ENCODE assay signal across 23 cellular contexts in genomic region chr2:181626671-181627070, GRCh38. TPM values are rescaled to one million over a fixed set of nuclear protein-coding genes. Genes with fewer than 3 reads are reported as not detected.
DNase-seq lines count a peak whose midpoint lies in the region; FAIRE-seq and TF ChIP-seq lines count a peak whose summit lies in the region.
"Had no signal": no experiment of that assay in that cellular context is flagged by ENCODE, and none has a peak within 500 bp of the region (broad histone marks: within the 10 kb centered on the region; RNA-seq: fewer than 3 reads in every experiment).

No MANE protein-coding gene starts in this region.

- H3K27me3 ChIP-seq in ascending aorta = no peaks in the 10 kb centered on the region
- H3K27me3 ChIP-seq: BLaER1 had no signal

- intact Hi-C loops in ascending aorta (cut with DNase I) = no loop called here

- H3K27ac ChIP-seq in ascending aorta = no peak overlapping the region
- H3K27ac ChIP-seq: 22Rv1, BLaER1 had no signal

- no peaks in the 10 kb centered on the region for H3K36me3 ChIP-seq in ascending aorta
- H3K36me3 ChIP-seq: BLaER1 had no signal

- no peak for TF ChIP-seq CTCF in D721Med (IDR thresholded peaks at IDR 0.05; ENCODE audit: insufficient read depth, missing control alignments)
- no peak for TF ChIP-seq CTCF in foreskin fibroblast (IDR thresholded peaks at IDR 0.05; ENCODE audit: low read depth, low read length)
- no peak for TF ChIP-seq CTCF in ascending aorta (IDR thresholded peaks at IDR 0.05)

- peak; percentile 73 for DNase-seq in DMS 273 (lab: John Stamatoyannopoulos, UW; ENCODE audit: unreplicated experiment)
- no peak for DNase-seq in DMS 273 treated with DMSO at 0.1 percent for 48 hours (lab: John Stamatoyannopoulos, UW)
- DNase-seq in D721Med (ENCODE audit: insufficient read length, low spot score) = no peak
- peak; percentile 50 for DNase-seq in NCI-H69 (lab: John Stamatoyannopoulos, UW)
- DNase-seq in foreskin fibroblast = peak; percentile 7 to 25
- DNase-seq in HPDE6-E6E7 (ENCODE audit: extremely low spot score) = no peak
- DNase-seq in ascending aorta (ENCODE audit: low spot score in 2 of 2) = no peak
- no peak for DNase-seq in NCI-H1930 (lab: John Stamatoyannopoulos, UW)
- DNase-seq: ACHN; CD4-positive, alpha-beta T cell; COR-L47; DMS153; NCI-H1092; NCI-H1436 treated with DMSO at 0.1 percent for 48 hours; NCI-H2029; NCI-H2227 treated with DMSO at 0.1 percent for 48 hours; NCI-H510A treated with DMSO at 0.1 percent for 48 hours; NCI-H82; OCI-M1; SHP77 had no signal

- H3K4me1 ChIP-seq in ascending aorta = no peaks in the 10 kb centered on the region
- H3K4me1 ChIP-seq: BLaER1 had no signal

- peak; percentile 46 for FAIRE-seq in D721Med (lab: Jason Lieb, UNC)
- FAIRE-seq: H1 had no signal

- H3K4me3 ChIP-seq in foreskin fibroblast (ENCODE audit: low read depth in 1 of 2, low read length in 2 of 2) (no peak overlapping the region), ascending aorta (no peak overlapping the region)
- H3K4me3 ChIP-seq: BLaER1 had no signal

- H3K9me3 ChIP-seq in ascending aorta = no peaks in the 10 kb centered on the region
- H3K9me3 ChIP-seq: BLaER1 had no signal

RNA-seq across cellular contexts. Expression of gene CERKL, which starts 30.2 kb away (rescaled TPM):
- not detected for total RNA-seq in ascending aorta
- total RNA-seq: CD4-positive, alpha-beta T cell; H1 had no signal

RNA-seq across cellular contexts. Expression of gene NEUROD1, which starts 53.6 kb away (rescaled TPM):
- not detected for total RNA-seq in ascending aorta
- total RNA-seq: CD4-positive, alpha-beta T cell; H1 had no signal

Comparison
In these comparisons a context has a peak if more than half of its experiments do, and no peak if none do; other contexts are left out.
1. DNase-seq: peak in DMS 273 (single experiment), NCI-H69 (single experiment) and foreskin fibroblast (2 of 2); none in DMS 273 treated with DMSO at 0.1 percent for 48 hours (single experiment), D721Med (single experiment), HPDE6-E6E7 (single experiment), ascending aorta (0 of 2) and NCI-H1930 (0 of 2).